In the genomic region with DNA sequence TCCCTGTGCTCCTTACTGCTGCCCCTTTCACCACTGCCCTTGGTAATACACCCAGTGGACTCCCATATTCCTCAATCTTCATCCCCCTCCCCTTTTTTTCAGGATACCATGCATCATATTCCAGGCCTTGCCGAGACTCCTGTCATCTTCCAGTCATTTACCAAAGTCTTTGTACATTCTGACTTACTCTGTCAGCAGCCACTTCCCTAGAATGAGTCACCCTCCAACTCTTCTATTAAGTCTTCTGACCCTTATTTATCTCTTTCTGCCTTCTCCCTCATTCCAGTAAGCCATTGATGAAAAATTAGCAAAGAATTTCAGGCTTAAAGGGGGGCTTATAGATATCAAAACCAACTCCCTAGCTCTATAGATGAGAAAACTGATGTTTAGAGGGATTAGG, we compare ENCODE assay signal across 19 cellular contexts.
DNase-seq lines count a peak whose midpoint lies in the region; ATAC-seq and TF ChIP-seq lines count a peak whose summit lies in the region.
"Had no signal": no experiment of that assay in that cellular context is flagged by ENCODE, and none has a peak within 500 bp of the region (broad histone marks: within the 10 kb centered on the region; RNA-seq: fewer than 3 reads in every experiment).

No MANE protein-coding gene starts in this region.

- no peak for ATAC-seq in HG03045 (IDR thresholded peaks at IDR 0.05; ENCODE audit: unreplicated experiment)
- ATAC-seq: stimulated activated memory B cell treated with anti-CD40 and anti-IgM and Interleukin-4, amounts not matched to agents 10 μg/mL and 1 μg/mL and 100 μg/mL, for 72 hours; T-helper 17 cell had no signal

- H3K4me3 ChIP-seq in epithelial cell of esophagus (ENCODE audit: low read length): no peak overlapping the region
- H3K4me3 ChIP-seq: HAP-1, MG63, thyroid gland had no signal

- in situ Hi-C loops in KBM-7 (cut with MboI; ENCODE audit: low pct_unique_long_range_greater_than_20kb, low sequenced_read_pairs): no loop called here

- DNase-seq in EH (ENCODE audit: low read depth) (peak; percentile 67), OCI-M1 (lab: John Stamatoyannopoulos, UW) (peak; percentile 37), epithelial cell of esophagus (ENCODE audit: low read depth) (peak; percentile 14), myocyte (ENCODE audit: low read depth) (peak; percentile 42), NCI-H524 treated with DMSO at 0.1 percent for 48 hours (lab: John Stamatoyannopoulos, UW) (no peak), KBM-7 (no peak)
- DNase-seq in stimulated activated CD4-positive, alpha-beta T cell treated with anti-CD3 and anti-CD28 coated beads, Interleukin-2, amount 100 ng/mL, for 24 hours: no peak
- DNase-seq: endodermal cell; MG63; naive B cell; NCI-H2029; NCI-H510A; posterior cingulate gyrus; stimulated activated CD4-positive, alpha-beta T cell treated with anti-CD3 and anti-CD28 coated beads, Interleukin-12 subunit alpha, Interleukin-12 subunit beta, amount 100 ng/mL, for 4 hours; T-helper 17 cell; thyroid gland had no signal

- no peak for TF ChIP-seq CTCF in epithelial cell of esophagus (IDR thresholded peaks at IDR 0.05; ENCODE audit: insufficient read depth, low read depth, low read length, missing control alignments)

Comparison
In these comparisons a context has a peak if more than half of its experiments do, and no peak if none do; other contexts are left out.
1. DNase-seq: peak in EH (single experiment), OCI-M1 (single experiment), epithelial cell of esophagus (single experiment) and myocyte (single experiment); none in stimulated activated CD4-positive, alpha-beta T cell treated with anti-CD3 and anti-CD28 coated beads, Interleukin-2, amount 100 ng/mL, for 24 hours (0 of 2), NCI-H524 treated with DMSO at 0.1 percent for 48 hours (single experiment) and KBM-7 (single experiment).